8 cellular contexts compared by ENCODE assay signal in the genomic region with DNA sequence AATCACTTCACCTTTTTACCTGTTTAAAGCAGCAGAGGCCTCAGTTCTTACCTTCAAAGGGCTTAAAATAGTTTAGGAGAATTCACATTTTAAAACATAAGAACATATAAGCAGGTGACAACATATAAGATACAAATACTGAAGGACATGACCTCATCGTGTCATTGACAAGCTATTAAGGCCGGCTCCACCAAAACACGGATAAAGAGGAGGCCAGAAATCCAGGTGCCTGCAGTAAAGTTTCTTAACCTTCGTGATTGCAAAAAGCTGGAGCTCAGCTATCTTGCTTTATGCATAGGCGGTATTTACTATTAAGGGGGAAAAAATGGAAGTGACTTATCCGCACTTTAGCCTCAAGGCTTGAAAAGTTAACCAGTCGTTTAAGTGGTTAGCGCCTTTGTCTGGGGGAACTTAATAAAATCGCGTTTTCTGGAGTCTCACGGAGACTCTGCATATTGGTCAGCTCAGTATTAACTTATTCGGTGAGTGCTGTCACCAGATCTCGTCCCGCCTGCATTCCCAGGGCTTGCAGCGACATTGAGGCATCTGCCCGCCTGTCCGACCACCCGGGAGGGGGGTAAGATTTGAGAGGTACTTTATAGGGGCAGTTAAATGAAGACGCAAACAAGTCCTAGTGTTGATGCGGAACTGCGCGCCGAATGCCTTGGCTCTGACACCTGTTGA. TPM values are rescaled to one million over a fixed set of nuclear protein-coding genes. Genes with fewer than 3 reads are reported as not detected.
DNase-seq lines count a peak whose midpoint lies in the region; ATAC-seq, FAIRE-seq and TF ChIP-seq lines count a peak whose summit lies in the region.

No MANE protein-coding gene starts in this region.

- ATAC-seq in right cardiac atrium, result no peak

- no peaks in the 10 kb centered on the region for H3K27me3 ChIP-seq in Peyer's patch
- H3K27me3 ChIP-seq in right cardiac atrium (ENCODE audit: control insufficient read depth, insufficient read depth), result no peaks in the 10 kb centered on the region
- no peaks in the 10 kb centered on the region for H3K27me3 ChIP-seq in testis

- TF ChIP-seq POLR2A in Peyer's patch (IDR thresholded peaks at IDR 0.05), result no peak
- no peak for TF ChIP-seq POLR2A in testis (IDR thresholded peaks at IDR 0.05)

- peak overlapping the region; percentile 36 to 58 (median 52) for H3K4me3 ChIP-seq in Peyer's patch
- H3K4me3 ChIP-seq in right cardiac atrium (ENCODE audit: low read length), result peak overlapping the region; percentile 69
- peak overlapping the region; percentile 59 to 61 for H3K4me3 ChIP-seq in testis

- in situ Hi-C loops in GM13976 (cut with MboI; ENCODE audit: low sequenced_read_pairs, unreplicated experiment), result no loop called here

- DNase-seq in NCI-H2196 (lab: John Stamatoyannopoulos, UW; ENCODE audit: unreplicated experiment) (peak; percentile 46), NCI-H2196 treated with DMSO at 0.1 percent for 48 hours (lab: John Stamatoyannopoulos, UW; ENCODE audit: unreplicated experiment) (no peak), Peyer's patch (peak in 1 of 3 donors; percentile 21), right cardiac atrium (no peak), testis (no peak), GM13976 (ENCODE audit: low spot score) (no peak), nucleus accumbens (lab: John Stamatoyannopoulos, UW) (no peak), D721Med (ENCODE audit: insufficient read length, low spot score) (no peak)

- TF ChIP-seq CTCF in Peyer's patch (IDR thresholded peaks at IDR 0.05) (peak in 1 of 6 experiments; percentile 2), testis (IDR thresholded peaks at IDR 0.05) (no peak), GM13976 (IDR thresholded peaks at IDR 0.05; ENCODE audit: borderline replicate concordance, control extremely low read depth, extremely low read depth, insufficient read depth, missing control alignments) (no peak), D721Med (IDR thresholded peaks at IDR 0.05; ENCODE audit: insufficient read depth, missing control alignments) (no peak)

- 13% methylated on average over 23 of the region's 23 CpGs for WGBS in right cardiac atrium
- WGBS in testis, 2 donors, result 8% methylated on average over 20 to 23 of the region's 23 CpGs

- no peak for FAIRE-seq in D721Med (lab: Jason Lieb, UNC)

- H3K36me3 ChIP-seq in Peyer's patch, result peaks cover 0 to 22% (median 0%) of the 10 kb centered on the region in 3 donors
- no peaks in the 10 kb centered on the region for H3K36me3 ChIP-seq in testis (ENCODE audit: low read depth, missing control alignments)

- intact Hi-C loops in right cardiac atrium (cut with DNase I), result no loop called here
- intact Hi-C loops in testis (cut with DNase I; ENCODE audit: low total_unique reads), result no loop called here

- H3K27ac ChIP-seq in Peyer's patch, result peak overlapping the region; percentile 88 to 94 (median 91)
- peak overlapping the region; percentile 99 for H3K27ac ChIP-seq in right cardiac atrium (ENCODE audit: low read length)
- peak overlapping the region; percentile 90 to 95 for H3K27ac ChIP-seq in testis

- peaks cover 3 to 36% (median 23%) of the 10 kb centered on the region in 4 donors for H3K4me1 ChIP-seq in Peyer's patch
- H3K4me1 ChIP-seq in right cardiac atrium (ENCODE audit: control insufficient read depth, insufficient read depth, low read length), result peaks cover 14% of the 10 kb centered on the region
- peaks cover 32% of the 10 kb centered on the region for H3K4me1 ChIP-seq in testis

- H3K9me3 ChIP-seq in Peyer's patch, result no peaks in the 10 kb centered on the region
- H3K9me3 ChIP-seq in right cardiac atrium (ENCODE audit: control insufficient read depth, low read length), result no peaks in the 10 kb centered on the region
- no peaks in the 10 kb centered on the region for H3K9me3 ChIP-seq in testis

RNA-seq across cellular contexts. Expression of a gene that starts 1.1 kb away (rescaled TPM):
- total RNA-seq in Peyer's patch, result 10 to 100 TPM; 56.1 to 83.4 (median 67.8) TPM
- total RNA-seq in right cardiac atrium, result 10 to 100 TPM; 30.2 to 39.9 (median 34.2) TPM
- polyA plus RNA-seq in right cardiac atrium, result 8.3 TPM
- total RNA-seq in testis, result 10 to 100 TPM; 75.4 to 86.0 TPM
- 58.6 TPM for polyA plus RNA-seq in testis (ENCODE audit: insufficient read depth, low read depth, low replicate concordance)

RNA-seq across cellular contexts. Expression of a gene that starts 42.7 kb away (rescaled TPM):
- not detected for total RNA-seq in Peyer's patch
- not detected for total RNA-seq in right cardiac atrium
- not detected for polyA plus RNA-seq in right cardiac atrium
- 1 to 10 TPM in 1 of 2 donors, under 1 TPM in 1; 0.56 to 1.2 TPM for total RNA-seq in testis
- 2.3 TPM for polyA plus RNA-seq in testis (ENCODE audit: insufficient read depth, low read depth, low replicate concordance)

RNA-seq across cellular contexts. Expression of a gene that starts 44.8 kb away (rescaled TPM):
- total RNA-seq in Peyer's patch, result under 1 TPM in 1 of 4 donors, not detected in 3; 0.40 TPM
- under 1 TPM in 3 of 4 donors, not detected in 1; 0.54 to 0.88 (median 0.82) TPM for total RNA-seq in right cardiac atrium
- 0.48 TPM for polyA plus RNA-seq in right cardiac atrium
- total RNA-seq in testis, result 10 to 100 TPM; 39.0 to 42.1 TPM
- polyA plus RNA-seq in testis (ENCODE audit: insufficient read depth, low read depth, low replicate concordance), result 33.9 TPM

RNA-seq across cellular contexts. Expression of a gene that starts 57.4 kb away (rescaled TPM):
- total RNA-seq in Peyer's patch (100 to 1,000 TPM in 1 of 4 donors, 10 to 100 TPM in 3; 36.4 to 143 (median 51.1) TPM), right cardiac atrium (10 to 100 TPM; 30.5 to 48.9 (median 40.0) TPM), testis (100 to 1,000 TPM in 1 of 2 donors, 10 to 100 TPM in 1; 98.0 to 110 TPM)
- polyA plus RNA-seq in right cardiac atrium (31.3 TPM), testis (ENCODE audit: insufficient read depth, low read depth, low replicate concordance) (79.3 TPM)

Comparison
In these comparisons a context has a peak if more than half of its experiments do, and no peak if none do; other contexts are left out.
1. RNA of a gene that starts 44.8 kb away (total RNA-seq): 39.0 to 42.1 TPM in testis; 0.54 to 0.88 TPM in right cardiac atrium and 0.40 TPM in Peyer's patch; every median in the first group is over 10 times any median in the second.
2. Peak in every context shown above with its lines, with median percentiles within 50 percentile points of each other: H3K27ac ChIP-seq and H3K4me3 ChIP-seq.